8 cellular contexts compared by ENCODE assay signal in the genomic region with DNA sequence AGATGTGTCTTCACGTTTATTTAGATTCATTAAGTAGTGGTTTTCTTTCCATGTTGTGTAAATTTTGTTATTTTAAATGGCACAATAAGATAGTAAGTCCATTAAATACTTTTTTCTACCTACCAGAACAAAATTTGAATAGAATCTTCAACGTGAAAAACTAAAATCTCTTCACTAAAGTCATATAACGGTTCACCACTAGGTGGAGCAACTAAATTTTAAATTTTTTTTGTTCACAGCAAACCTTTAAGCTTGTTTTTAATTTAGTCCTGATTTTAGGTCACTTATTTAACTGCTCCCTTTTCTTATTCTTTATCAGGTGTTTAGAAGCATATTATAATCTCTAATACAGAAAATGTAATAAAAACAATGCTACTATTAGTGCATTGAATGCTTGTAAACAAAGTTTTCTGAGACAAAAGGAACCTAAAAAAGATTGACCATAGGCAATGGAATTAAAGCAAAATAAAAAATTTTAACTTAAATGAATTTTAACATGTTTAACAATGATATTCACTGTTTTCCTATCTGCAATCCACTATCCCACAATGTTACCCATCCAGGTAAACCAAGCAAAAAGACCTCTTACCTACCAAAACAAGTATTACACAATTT. TPM values are rescaled to one million over a fixed set of nuclear protein-coding genes. Genes with fewer than 3 reads are reported as not detected.
DNase-seq lines count a peak whose midpoint lies in the region; ATAC-seq, FAIRE-seq and TF ChIP-seq lines count a peak whose summit lies in the region.

No MANE protein-coding gene starts in this region.

- ATAC-seq in HG03025 (IDR thresholded peaks at IDR 0.05; ENCODE audit: low FRiP score, unreplicated experiment) = no peak

- no peaks in the 10 kb centered on the region for H3K36me3 ChIP-seq in stomach

- FAIRE-seq in A204.1 (lab: Jason Lieb, UNC) = peak; percentile 96

- H3K27ac ChIP-seq in stomach = no peak overlapping the region

- H3K4me3 ChIP-seq in foreskin fibroblast (ENCODE audit: low read depth in 1 of 2, low read length in 2 of 2) = no peak overlapping the region
- no peak overlapping the region for H3K4me3 ChIP-seq in stomach

- H3K27me3 ChIP-seq in stomach = no peaks in the 10 kb centered on the region

- peak; percentile 49 for DNase-seq in RKO (ENCODE audit: low spot score)
- peak in 1 of 2 donors; percentile 57 for DNase-seq in foreskin fibroblast
- no peak for DNase-seq in stomach
- DNase-seq in islet precursor cell = no peak
- no peak for DNase-seq in ecto neural progenitor cell (ENCODE audit: low spot score)

- WGBS in stomach, 5 donors = 8 to 14% (median 11%) methylated on average over 3 of the region's 3 CpGs

- H3K4me1 ChIP-seq in stomach = peaks cover 0 to under 1% (median 0%) of the 10 kb centered on the region in 4 donors

- intact Hi-C loops in stomach (cut with DNase I; ENCODE audit: low total_unique reads) = no loop called here

- TF ChIP-seq EP300 in stomach (IDR thresholded peaks at IDR 0.05) = no peak

- no peak for TF ChIP-seq POLR2A in stomach (IDR thresholded peaks at IDR 0.05)

- H3K9me3 ChIP-seq in stomach = no peaks in the 10 kb centered on the region

- TF ChIP-seq CTCF in GM12874 (IDR thresholded peaks at IDR 0.05; ENCODE audit: insufficient read depth, low read depth, low read length) = 0 out of 2 replicates have a peak, but pooled peaks have one; percentile 20
- peak; percentile 28 for TF ChIP-seq CTCF in foreskin fibroblast (IDR thresholded peaks at IDR 0.05; ENCODE audit: low read depth, low read length)
- TF ChIP-seq CTCF in stomach (IDR thresholded peaks at IDR 0.05) = peak in 4 of 7 experiments; percentile 49 to 82 (median 60)

RNA-seq across cellular contexts. Expression of gene PKN2, which starts 28.3 kb away (rescaled TPM):
- 100 to 1,000 TPM in 1 of 5 donors, 10 to 100 TPM in 4; 23.8 to 118 (median 45.5) TPM for total RNA-seq in stomach
- 10 to 100 TPM in 1 of 3 donors, 1 to 10 TPM in 2; 5.0 to 10.7 (median 5.5) TPM for polyA plus RNA-seq in stomach
